In genomic region chr15:42495361-42496212, GRCh38 we compare ENCODE assay signal across 8 cellular contexts. TPM values are rescaled to one million over a fixed set of nuclear protein-coding genes. Genes with fewer than 3 reads are reported as not detected.
DNase-seq lines count a peak whose midpoint lies in the region; ATAC-seq and TF ChIP-seq lines count a peak whose summit lies in the region.

Gene SNAP23 (plus strand): TSS chr15:42495634. CDS start chr15:42511847, 16,213 bp downstream.

- peak within 1 kb of the TSS; percentile 87 for H3K27ac ChIP-seq in suprapubic skin

- DNase-seq in GM04503 (ENCODE audit: low read depth): peak; percentile 84
- DNase-seq in NCI-H1092 (lab: John Stamatoyannopoulos, UW): peak; percentile 7
- peak; percentile 76 for DNase-seq in SKM-1 (lab: John Stamatoyannopoulos, UW; ENCODE audit: unreplicated experiment)
- peak; percentile 80 to 90 for DNase-seq in activated naive CD4-positive, alpha-beta T cell treated with anti-CD3 and anti-CD28 coated beads, Interleukin-2, amount 50 U/mL, for 72 hours (ENCODE audit: low spot score in 2 of 2)
- DNase-seq in glomerular endothelial cell (ENCODE audit: extremely low read depth, low read depth, low spot score): no peak
- peak; percentile 91 for DNase-seq in occipital lobe (lab: John Stamatoyannopoulos, UW)
- DNase-seq in suprapubic skin (ENCODE audit: low spot score in 2 of 2): peak; percentile 96 to 97

- no peaks in the 10 kb centered on the region for H3K36me3 ChIP-seq in suprapubic skin

- peak within 1 kb of the TSS; percentile 62 for H3K4me3 ChIP-seq in suprapubic skin

- H3K9me3 ChIP-seq in suprapubic skin: no peaks in the 10 kb centered on the region

- under 1% methylated on average over 43 of the region's 43 CpGs for WGBS in suprapubic skin

- peaks cover 57% of the 10 kb centered on the region for H3K4me1 ChIP-seq in suprapubic skin

- H3K27ac Mint-ChIP-seq in activated naive CD4-positive, alpha-beta T cell treated with anti-CD3 and anti-CD28 coated beads, Interleukin-2, amount 50 U/mL, for 72 hours: peak within 1 kb of the TSS; percentile 87 to 97

- ATAC-seq in HG02588 (IDR thresholded peaks at IDR 0.05; ENCODE audit: unreplicated experiment): peak; percentile 75
- ATAC-seq in activated naive CD4-positive, alpha-beta T cell treated with anti-CD3 and anti-CD28 coated beads, Interleukin-2, amount 50 U/mL, for 72 hours: peak; percentile 97 to 98

- no peak for TF ChIP-seq EP300 in suprapubic skin (IDR thresholded peaks at IDR 0.05)

- peak in 1 of 2 donors; percentile 79 for TF ChIP-seq POLR2A in suprapubic skin (IDR thresholded peaks at IDR 0.05)

- H3K9me3 Mint-ChIP-seq in activated naive CD4-positive, alpha-beta T cell treated with anti-CD3 and anti-CD28 coated beads, Interleukin-2, amount 50 U/mL, for 72 hours: no peaks in the 10 kb centered on the region

- no peak for TF ChIP-seq CTCF in suprapubic skin (IDR thresholded peaks at IDR 0.05)

- peaks cover 18 to 20% of the 10 kb centered on the region in 2 donors for H3K36me3 Mint-ChIP-seq in activated naive CD4-positive, alpha-beta T cell treated with anti-CD3 and anti-CD28 coated beads, Interleukin-2, amount 50 U/mL, for 72 hours

- no peaks in the 10 kb centered on the region for H3K27me3 ChIP-seq in suprapubic skin

RNA-seq across cellular contexts. Expression of gene SNAP23, which starts in this region (rescaled TPM):
- total RNA-seq in activated naive CD4-positive, alpha-beta T cell treated with anti-CD3 and anti-CD28 coated beads, Interleukin-2, amount 50 U/mL, for 72 hours: 10 to 100 TPM; 66.7 to 68.6 TPM
- total RNA-seq in glomerular endothelial cell: 106 and 118 TPM in 2 replicates
- 26.4 TPM for total RNA-seq in occipital lobe
- 10 to 100 TPM; 36.2 to 78.2 (median 50.3) TPM for total RNA-seq in suprapubic skin
